2 cellular contexts compared by ENCODE assay signal in genomic region chr19:29860492-29860891, GRCh38.
A peak's percentile ranks its signal among the peaks of the same experiment; 100 is the strongest.
TF ChIP-seq lines count a peak whose summit lies in the region.

No MANE protein-coding gene starts in this region.

TF ChIP-seq in HCT116, 20 proteins besides CTCF, POLR2A, EP300 and RAD21 (continued from another document):
- TF ChIP-seq ZNF274 (IDR thresholded peaks at IDR 0.05; ENCODE audit: low read depth, low read length) (no peak), MAX (IDR thresholded peaks at IDR 0.05) (no peak), SIN3A (IDR thresholded peaks at IDR 0.05; ENCODE audit: low read depth) (no peak), REST (IDR thresholded peaks at IDR 0.05; ENCODE audit: low read depth) (no peak), EZH2phosphoT487 (IDR thresholded peaks at IDR 0.05; ENCODE audit: borderline replicate concordance) (no peak), SRF (IDR thresholded peaks at IDR 0.05; ENCODE audit: low read depth) (no peak), YY1 (IDR thresholded peaks at IDR 0.05; ENCODE audit: extremely low read depth, insufficient replicate concordance, low read depth, low read length) (no peak), EGR1 (IDR thresholded peaks at IDR 0.05; ENCODE audit: low read depth) (no peak), JUND (IDR thresholded peaks at IDR 0.05) (no peak), FOSL1 (IDR thresholded peaks at IDR 0.05; ENCODE audit: low read depth) (no peak), EZH2 (IDR thresholded peaks at IDR 0.05) (no peak), CBX3 (IDR thresholded peaks at IDR 0.05; ENCODE audit: low read depth) (no peak), ELF1 (IDR thresholded peaks at IDR 0.05; ENCODE audit: borderline replicate concordance, low read depth) (no peak), SP1 (IDR thresholded peaks at IDR 0.05; ENCODE audit: low read depth) (no peak), CEBPB (IDR thresholded peaks at IDR 0.05; ENCODE audit: low read depth) (no peak), POLR2AphosphoS5 (IDR thresholded peaks at IDR 0.05; ENCODE audit: low read depth, low read length) (no peak), TCF7L2 (IDR thresholded peaks at IDR 0.05; ENCODE audit: borderline replicate concordance, extremely low read depth, insufficient read depth, insufficient read length) (no peak)
- TF ChIP-seq, protein P1, sequence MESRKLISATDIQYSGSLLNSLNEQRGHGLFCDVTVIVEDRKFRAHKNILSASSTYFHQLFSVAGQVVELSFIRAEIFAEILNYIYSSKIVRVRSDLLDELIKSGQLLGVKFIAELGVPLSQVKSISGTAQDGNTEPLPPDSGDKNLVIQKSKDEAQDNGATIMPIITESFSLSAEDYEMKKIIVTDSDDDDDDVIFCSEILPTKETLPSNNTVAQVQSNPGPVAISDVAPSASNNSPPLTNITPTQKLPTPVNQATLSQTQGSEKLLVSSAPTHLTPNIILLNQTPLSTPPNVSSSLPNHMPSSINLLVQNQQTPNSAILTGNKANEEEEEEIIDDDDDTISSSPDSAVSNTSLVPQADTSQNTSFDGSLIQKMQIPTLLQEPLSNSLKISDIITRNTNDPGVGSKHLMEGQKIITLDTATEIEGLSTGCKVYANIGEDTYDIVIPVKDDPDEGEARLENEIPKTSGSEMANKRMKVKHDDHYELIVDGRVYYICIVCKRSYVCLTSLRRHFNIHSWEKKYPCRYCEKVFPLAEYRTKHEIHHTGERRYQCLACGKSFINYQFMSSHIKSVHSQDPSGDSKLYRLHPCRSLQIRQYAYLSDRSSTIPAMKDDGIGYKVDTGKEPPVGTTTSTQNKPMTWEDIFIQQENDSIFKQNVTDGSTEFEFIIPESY (IDR thresholded peaks at IDR 0.05; ENCODE audit: extremely low read depth, insufficient replicate concordance, low read length): no peak
TF ChIP-seq in HCT116: peak in this region for 0.

TF ChIP-seq in HepG2, 621 proteins besides CTCF, POLR2A, EP300 and RAD21 (continued from another document):
- TF ChIP-seq USF2 (IDR thresholded peaks at IDR 0.05; ENCODE audit: low read depth, low read length): peak; percentile 22; the same call in 1 of the 2 replicates
- no peak; the same call in 1 of the 2 replicates for TF ChIP-seq USF2 (CRISPR knock-in tag; IDR thresholded peaks at IDR 0.05; ENCODE audit: borderline replicate concordance)
- TF ChIP-seq SNRNP70 (IDR thresholded peaks at IDR 0.05; ENCODE audit: low read depth, low read length): no peak
